ENCODE assay signal across 8 cellular contexts in the genomic region with DNA sequence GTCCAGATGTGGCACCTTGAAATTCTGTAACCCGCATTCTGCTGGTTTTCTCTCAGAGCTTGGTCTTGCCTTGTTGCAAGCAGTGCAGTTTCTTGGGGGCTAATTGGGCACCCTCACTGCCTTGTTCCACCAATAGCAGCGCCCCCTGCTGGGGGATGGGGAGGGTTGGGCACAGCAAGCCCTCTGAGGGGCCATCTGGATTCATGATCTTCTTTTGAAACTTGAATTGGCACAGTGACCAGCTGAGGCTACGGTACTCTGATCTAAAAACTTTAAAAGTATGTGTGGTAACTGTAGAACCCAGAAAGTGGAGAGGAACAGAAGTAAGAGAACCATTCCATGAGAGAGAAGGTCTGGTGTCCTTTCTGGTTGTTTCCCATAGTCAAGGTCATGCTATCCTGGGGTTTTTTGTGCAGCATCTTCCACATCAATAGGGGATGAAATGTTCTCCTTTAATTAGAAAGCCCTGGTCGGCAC.
A peak's percentile ranks its signal among the peaks of the same experiment; 100 is the strongest.
DNase-seq lines count a peak whose midpoint lies in the region; ATAC-seq, FAIRE-seq and TF ChIP-seq lines count a peak whose summit lies in the region.

No MANE protein-coding gene starts in this region.

- no peak overlapping the region for H3K4me2 ChIP-seq in endothelial cell of umbilical vein (ENCODE audit: insufficient read depth, low read length)

- H3K27ac ChIP-seq in HEK293 (ENCODE audit: extremely low read depth, low read depth, low read length) (no peak overlapping the region), endothelial cell of umbilical vein (ENCODE audit: insufficient read depth, low read depth, low read length) (no peak overlapping the region)

- H3K27me3 Mint-ChIP-seq in activated CD4-positive, alpha-beta T cell treated with anti-CD3 and anti-CD28 coated beads, Interleukin-2, amount 10 ng/mL, durations not matched to agents 7 days and 5 days: no peaks in the 10 kb centered on the region
- no peaks in the 10 kb centered on the region for H3K27me3 Mint-ChIP-seq in progenitor cell of endocrine pancreas

- no peaks in the 10 kb centered on the region for H3K9me3 ChIP-seq in HEK293 (ENCODE audit: control insufficient read depth, insufficient read depth, low read depth, low read length)
- H3K9me3 ChIP-seq in endothelial cell of umbilical vein (replicated peaks; ENCODE audit: control insufficient read depth, insufficient read depth, low read length): no peaks in the 10 kb centered on the region

- no peak for ATAC-seq in HG03520 (IDR thresholded peaks at IDR 0.05; ENCODE audit: unreplicated experiment)

- no peak overlapping the region for H2AFZ ChIP-seq in endothelial cell of umbilical vein (ENCODE audit: low read depth, low read length)

- POLR2A ChIA-PET in AG04449 (lab: Yijun Ruan, JAX) (interaction anchor here (1.0 kb wide), 1 partner anchor 20 kb away, joined by 4 read pairs; no protein-coding TSS in a partner anchor), HEK293 (lab: Yijun Ruan, JAX) (no interaction called here), endothelial cell of umbilical vein (lab: Charles Lee) (no interaction called here)
- POLR2A ChIA-PET in activated CD4-positive, alpha-beta T cell treated with anti-CD3 and anti-CD28 coated beads, Interleukin-2, amount 10 ng/mL, durations not matched to agents 7 days and 5 days (lab: Charles Lee): no interaction called here

- no peaks in the 10 kb centered on the region for H3K9me1 ChIP-seq in endothelial cell of umbilical vein (replicated peaks; ENCODE audit: control insufficient read depth, extremely low read depth, insufficient read depth, low read length)

- H3K27me3 ChIP-seq in endothelial cell of umbilical vein (ENCODE audit: control insufficient read depth in 2 of 2, insufficient read depth in 2 of 2, low read length in 2 of 2): no peaks in the 10 kb centered on the region

- H3K36me3 Mint-ChIP-seq in activated CD4-positive, alpha-beta T cell treated with anti-CD3 and anti-CD28 coated beads, Interleukin-2, amount 10 ng/mL, durations not matched to agents 7 days and 5 days (ENCODE audit: low read depth): peaks cover 92% of the 10 kb centered on the region
- peaks cover 17% of the 10 kb centered on the region for H3K36me3 Mint-ChIP-seq in progenitor cell of endocrine pancreas (ENCODE audit: insufficient read depth)

- peak overlapping the region; percentile 93 for H3K27ac Mint-ChIP-seq in activated CD4-positive, alpha-beta T cell treated with anti-CD3 and anti-CD28 coated beads, Interleukin-2, amount 10 ng/mL, durations not matched to agents 7 days and 5 days
- no peak overlapping the region for H3K27ac Mint-ChIP-seq in progenitor cell of endocrine pancreas

- H3K9ac ChIP-seq in endothelial cell of umbilical vein (replicated peaks; ENCODE audit: extremely low read depth, insufficient read depth, low read length): no peak overlapping the region

- BruUV-seq in endothelial cell of umbilical vein (replicated peaks; lab: Mats Ljungman, UMichigan): no TSS peak

- peak; percentile 38 for FAIRE-seq in endothelial cell of umbilical vein (lab: Jason Lieb, UNC)

- CTCF ChIA-PET in AG04449 (lab: Yijun Ruan, JAX) (interaction anchor here (0.9 to 24.2 kb wide), 9 partner anchors 10 to 153 kb away, joined by 3 to 505 read pairs (median 8); a partner anchor contains a TSS), HEK293 (lab: Yijun Ruan, JAX) (interaction anchor here (0.6 to 7.0 kb wide), 23 partner anchors 8 to 524 kb away, joined by 3 to 85 read pairs (median 4); no protein-coding TSS in a partner anchor), endothelial cell of umbilical vein (lab: Charles Lee) (interaction anchor here (0.8 to 3.8 kb wide), 9 partner anchors 12 to 153 kb away, joined by 3 to 27 read pairs (median 5); no protein-coding TSS in a partner anchor)
- CTCF ChIA-PET in activated CD4-positive, alpha-beta T cell treated with anti-CD3 and anti-CD28 coated beads, Interleukin-2, amount 10 ng/mL, durations not matched to agents 7 days and 5 days (lab: Charles Lee): interaction anchor here (0.6 to 1.9 kb wide), 5 partner anchors 9 to 153 kb away, joined by 3 to 5 read pairs (median 4); no protein-coding TSS in a partner anchor

- dilution Hi-C loops in endothelial cell of umbilical vein (cut with MboI; ENCODE audit: extremely low pct_ligation_motif_present, low sequenced_read_pairs): no loop called here

- intact Hi-C loops in endothelial cell of umbilical vein (cut with micrococcal nuclease): no loop called here

- DNase-seq in AG04449 (ENCODE audit: low read depth, low spot score): no peak
- DNase-seq in activated CD4-positive, alpha-beta T cell treated with anti-CD3 and anti-CD28 coated beads, Interleukin-2, amount 10 ng/mL, durations not matched to agents 7 days and 5 days: peak; percentile 60
- peak; percentile 42 for DNase-seq in endothelial cell of umbilical vein (ENCODE audit: low read depth, low spot score)
- no peak for DNase-seq in progenitor cell of endocrine pancreas (ENCODE audit: low spot score, unreplicated experiment)
- no peak for DNase-seq in NK-92 treated with Interleukin-12 subunit alpha and Interleukin-12 subunit beta, amount 100 ng/mL, for 24 hours (lab: John Stamatoyannopoulos, UW)
- DNase-seq in H4 (ENCODE audit: low spot score): no peak

- peaks cover 12% of the 10 kb centered on the region for H3K79me2 ChIP-seq in endothelial cell of umbilical vein (ENCODE audit: control insufficient read depth, insufficient read depth, low read length)

- H4K20me1 ChIP-seq in endothelial cell of umbilical vein (replicated peaks; ENCODE audit: control insufficient read depth, extremely low read depth, insufficient read depth, low read length): no peaks in the 10 kb centered on the region

- H3K4me1 ChIP-seq in HEK293 (ENCODE audit: control insufficient read depth, insufficient read depth, low read length) (no peaks in the 10 kb centered on the region), endothelial cell of umbilical vein (ENCODE audit: control insufficient read depth, extremely low read depth, insufficient read depth, low read length) (no peaks in the 10 kb centered on the region)

- TF ChIP-seq CTCF in AG04449 (IDR thresholded peaks at IDR 0.05; ENCODE audit: insufficient read depth, low read length, missing control alignments) (peak; percentile 62), HEK293 (tag by site-specific recombination; IDR thresholded peaks at IDR 0.05) (peak; percentile 27; the same call in 1 of the 2 replicates), endothelial cell of umbilical vein (IDR thresholded peaks at IDR 0.05; ENCODE audit: extremely low read depth in 1 of 2, insufficient read depth in 1 of 2, low read depth in 1 of 2, low read length in 2 of 2) (peak; percentile 85 to 90), progenitor cell of endocrine pancreas (IDR thresholded peaks at IDR 0.05; ENCODE audit: unreplicated experiment) (peak; percentile 72)

- H3K4me3 ChIP-seq in AG04449 (ENCODE audit: low read depth, low read length): no peak overlapping the region
- no peak overlapping the region for H3K4me3 ChIP-seq in HEK293 (ENCODE audit: low read depth, low read length)
- H3K4me3 ChIP-seq in endothelial cell of umbilical vein (replicated peaks in 1 of 3; ENCODE audit: insufficient read depth in 1 of 3, low read depth in 1 of 3, low read length in 3 of 3): no peak overlapping the region

- peaks cover 10 to 91% of the 10 kb centered on the region in 2 experiments; a peak in 2 of 3 replicates for H3K36me3 ChIP-seq in HEK293 (ENCODE audit: control insufficient read depth in 2 of 2, insufficient read depth in 1 of 2, low read length in 2 of 2)
- peaks cover 45 to 71% of the 10 kb centered on the region in 2 experiments for H3K36me3 ChIP-seq in endothelial cell of umbilical vein (ENCODE audit: control insufficient read depth in 2 of 2, extremely low read depth in 1 of 2, insufficient read depth in 2 of 2, low read length in 2 of 2)

- peaks cover 71% of the 10 kb centered on the region for H3K4me1 Mint-ChIP-seq in activated CD4-positive, alpha-beta T cell treated with anti-CD3 and anti-CD28 coated beads, Interleukin-2, amount 10 ng/mL, durations not matched to agents 7 days and 5 days
- H3K4me1 Mint-ChIP-seq in progenitor cell of endocrine pancreas (ENCODE audit: low read depth): no peaks in the 10 kb centered on the region

- H3K9me3 Mint-ChIP-seq in activated CD4-positive, alpha-beta T cell treated with anti-CD3 and anti-CD28 coated beads, Interleukin-2, amount 10 ng/mL, durations not matched to agents 7 days and 5 days: no peaks in the 10 kb centered on the region
- H3K9me3 Mint-ChIP-seq in progenitor cell of endocrine pancreas (ENCODE audit: low read depth): no peaks in the 10 kb centered on the region

- no peak for TF ChIP-seq POLR2A in endothelial cell of umbilical vein (IDR thresholded peaks at IDR 0.05; ENCODE audit: low read depth, low read length)

- H3K4me3 Mint-ChIP-seq in activated CD4-positive, alpha-beta T cell treated with anti-CD3 and anti-CD28 coated beads, Interleukin-2, amount 10 ng/mL, durations not matched to agents 7 days and 5 days: peak overlapping the region; percentile 54
- no peak overlapping the region for H3K4me3 Mint-ChIP-seq in progenitor cell of endocrine pancreas (ENCODE audit: low read depth)

TF ChIP-seq in HEK293, 187 proteins besides CTCF, POLR2A, EP300 and RAD21 (continues in another document):
- TF ChIP-seq ZNF112 (tag by site-specific recombination; IDR thresholded peaks at IDR 0.05) (no peak), ZNF837 (tag by site-specific recombination; IDR thresholded peaks at IDR 0.05) (no peak), TCF7L2 (IDR thresholded peaks at IDR 0.05; ENCODE audit: borderline replicate concordance, low read depth, low read length) (no peak), REPIN1 (tag by site-specific recombination; IDR thresholded peaks at IDR 0.05; ENCODE audit: low read depth) (no peak)

TF ChIP-seq in endothelial cell of umbilical vein, 7 proteins besides CTCF, POLR2A, EP300 and RAD21:
- TF ChIP-seq, protein P1, sequence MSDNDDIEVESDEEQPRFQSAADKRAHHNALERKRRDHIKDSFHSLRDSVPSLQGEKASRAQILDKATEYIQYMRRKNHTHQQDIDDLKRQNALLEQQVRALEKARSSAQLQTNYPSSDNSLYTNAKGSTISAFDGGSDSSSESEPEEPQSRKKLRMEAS (IDR thresholded peaks at IDR 0.05; ENCODE audit: insufficient read depth, insufficient read length): no peak
- no peak for TF ChIP-seq GATA2 (IDR thresholded peaks at IDR 0.05; ENCODE audit: insufficient read depth, insufficient read length, low read depth, low read length)
TF ChIP-seq in endothelial cell of umbilical vein: peak in this region for 0.

Comparison
In these comparisons a context has a peak if more than half of its experiments do, and no peak if none do; other contexts are left out.
1. DNase-seq: peak in activated CD4-positive, alpha-beta T cell treated with anti-CD3 and anti-CD28 coated beads, Interleukin-2, amount 10 ng/mL, durations not matched to agents 7 days and 5 days (single experiment) and endothelial cell of umbilical vein (single experiment); none in AG04449 (single experiment), progenitor cell of endocrine pancreas (single experiment), NK-92 treated with Interleukin-12 subunit alpha and Interleukin-12 subunit beta, amount 100 ng/mL, for 24 hours (single experiment) and H4 (single experiment).
2. CTCF ChIP-seq: peak in every context shown above with its lines; median percentile 88 in endothelial cell of umbilical vein; 72 in progenitor cell of endocrine pancreas; 62 in AG04449; 27 in HEK293.